1 cellular context compared by ENCODE assay signal in the genomic region with DNA sequence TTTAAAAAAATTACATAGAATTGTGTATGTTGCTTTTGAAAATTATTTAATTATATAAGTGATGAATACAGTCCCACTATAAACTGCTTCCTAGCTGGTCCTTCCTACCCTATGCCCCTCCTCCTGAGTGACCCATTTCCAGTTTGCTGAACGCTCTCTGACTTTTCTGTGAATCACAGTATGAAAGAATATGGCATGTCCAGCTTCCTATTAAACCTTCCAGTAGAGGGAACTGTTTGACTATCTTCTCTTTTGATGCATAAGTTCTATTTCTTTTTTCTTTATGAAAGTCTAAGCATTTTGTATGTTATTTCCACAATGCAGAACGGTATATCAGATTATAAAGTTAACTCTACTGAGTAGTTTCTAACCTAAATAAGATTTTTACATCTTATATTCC.
A peak's percentile ranks its signal among the peaks of the same experiment; 100 is the strongest.
TF ChIP-seq lines count a peak whose summit lies in the region.

No MANE protein-coding gene starts in this region.

TF ChIP-seq in GM12878, 131 proteins besides CTCF, POLR2A, EP300 and RAD21:
- TF ChIP-seq, protein P1, sequence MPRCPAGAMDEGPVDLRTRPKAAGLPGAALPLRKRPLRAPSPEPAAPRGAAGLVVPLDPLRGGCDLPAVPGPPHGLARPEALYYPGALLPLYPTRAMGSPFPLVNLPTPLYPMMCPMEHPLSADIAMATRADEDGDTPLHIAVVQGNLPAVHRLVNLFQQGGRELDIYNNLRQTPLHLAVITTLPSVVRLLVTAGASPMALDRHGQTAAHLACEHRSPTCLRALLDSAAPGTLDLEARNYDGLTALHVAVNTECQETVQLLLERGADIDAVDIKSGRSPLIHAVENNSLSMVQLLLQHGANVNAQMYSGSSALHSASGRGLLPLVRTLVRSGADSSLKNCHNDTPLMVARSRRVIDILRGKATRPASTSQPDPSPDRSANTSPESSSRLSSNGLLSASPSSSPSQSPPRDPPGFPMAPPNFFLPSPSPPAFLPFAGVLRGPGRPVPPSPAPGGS (IDR thresholded peaks at IDR 0.05; ENCODE audit: borderline replicate concordance, insufficient read depth, low read depth, low read length, poor library complexity, severe bottlenecking): no peak
- peak; percentile 74; the same call in 1 of the 2 replicates for TF ChIP-seq SMC3 (IDR thresholded peaks at IDR 0.05; ENCODE audit: borderline replicate concordance, low read length)
